ENCODE assay signal across 18 cellular contexts in genomic region chr18:59911600-59911999, GRCh38. TPM values are rescaled to one million over a fixed set of nuclear protein-coding genes. Genes with fewer than 3 reads are reported as not detected.
DNase-seq lines count a peak whose midpoint lies in the region; ATAC-seq and TF ChIP-seq lines count a peak whose summit lies in the region.
"Had no signal": no experiment of that assay in that cellular context is flagged by ENCODE, and none has a peak within 500 bp of the region (broad histone marks: within the 10 kb centered on the region; RNA-seq: fewer than 3 reads in every experiment).

No MANE protein-coding gene starts in this region.

- no peak overlapping the region for H2AFZ ChIP-seq in ACC112 (ENCODE audit: low read length, unreplicated experiment)

- in situ Hi-C loops in KBM-7 (cut with MboI; ENCODE audit: low pct_unique_long_range_greater_than_20kb, low sequenced_read_pairs), result no loop called here

- ATAC-seq in gastroesophageal sphincter, result peak; percentile 34
- no peak for ATAC-seq in GM19351 (IDR thresholded peaks at IDR 0.05; ENCODE audit: unreplicated experiment)
- no peak for ATAC-seq in GM21529 (IDR thresholded peaks at IDR 0.05; ENCODE audit: unreplicated experiment)
- no peak for ATAC-seq in HG03039 (IDR thresholded peaks at IDR 0.05; ENCODE audit: unreplicated experiment)
- ATAC-seq: activated CD8-positive, alpha-beta memory T cell treated with anti-CD3 and anti-CD28 coated beads, Interleukin-2, amount 10 ng/mL, durations not matched to agents 7 days and 5 days had no signal

- H3K79me2 ChIP-seq in ACC112 (ENCODE audit: control insufficient read depth, insufficient read depth, low read length, unreplicated experiment), result no peaks in the 10 kb centered on the region

- TF ChIP-seq POLR2A in gastroesophageal sphincter (IDR thresholded peaks at IDR 0.05), result no peak

- H3K4me3 ChIP-seq in ACC112 (ENCODE audit: low read depth, low read length) (no peak overlapping the region), gastroesophageal sphincter (no peak overlapping the region)
- H3K4me3 ChIP-seq: heart left ventricle, stomach had no signal

- no peak for TF ChIP-seq CTCF in gastroesophageal sphincter (IDR thresholded peaks at IDR 0.05)

- TF ChIP-seq EP300 in gastroesophageal sphincter (IDR thresholded peaks at IDR 0.05), result no peak

- H3K36me3 ChIP-seq in ACC112 (ENCODE audit: insufficient read depth, low read length), result no peaks in the 10 kb centered on the region; the same call in 1 of the 2 replicates
- no peaks in the 10 kb centered on the region for H3K36me3 ChIP-seq in gastroesophageal sphincter
- H3K36me3 ChIP-seq: heart left ventricle, stomach had no signal

- DNase-seq in KBM-7 (peak; percentile 75), SIG-M5 (lab: John Stamatoyannopoulos, UW) (peak; percentile 96)
- no peak for DNase-seq in effector CD8-positive, alpha-beta T cell (lab: John Stamatoyannopoulos, UW)
- DNase-seq: activated CD4-positive, alpha-beta T cell treated with anti-CD3 and anti-CD28 coated beads for 1 hour; activated CD8-positive, alpha-beta memory T cell treated with anti-CD3 and anti-CD28 coated beads, Interleukin-2, amount 10 ng/mL, durations not matched to agents 7 days and 5 days; amygdala; central memory CD4-positive, alpha-beta T cell; COR-L47; effector CD4-positive, alpha-beta T cell; heart left ventricle; NCI-H1048; NCI-H82; stomach had no signal

- H3K27me3 ChIP-seq in ACC112 (ENCODE audit: insufficient read depth, low read length), result no peaks in the 10 kb centered on the region
- H3K27me3 ChIP-seq in gastroesophageal sphincter, result no peaks in the 10 kb centered on the region

- H3K27ac ChIP-seq in ACC112 (ENCODE audit: low read depth, low read length) (peak overlapping the region; percentile 77), gastroesophageal sphincter (no peak overlapping the region)
- H3K27ac ChIP-seq: heart left ventricle, stomach had no signal

- peaks cover 0 to 5% (median 0%) of the 10 kb centered on the region in 3 donors for H3K9me3 ChIP-seq in gastroesophageal sphincter

- peaks cover 47% of the 10 kb centered on the region for H3K4me1 ChIP-seq in ACC112 (ENCODE audit: control insufficient read depth, insufficient read depth, low read length, unreplicated experiment)
- H3K4me1 ChIP-seq in gastroesophageal sphincter, result peaks cover 0 to 16% (median 0%) of the 10 kb centered on the region in 3 donors

RNA-seq across cellular contexts. Expression of gene PMAIP1, which starts 11.8 kb away (rescaled TPM):
- total RNA-seq in gastroesophageal sphincter, result 1 to 10 TPM in 3 of 4 donors, not detected in 1; 1.2 to 2.7 (median 1.3) TPM
